Comparison of ENCODE assay signal across 8 cellular contexts in genomic region chr10:24952701-24953349, GRCh38. TPM values are rescaled to one million over a fixed set of nuclear protein-coding genes. Genes with fewer than 3 reads are reported as not detected.
DNase-seq lines count a peak whose midpoint lies in the region; ATAC-seq lines count a peak whose summit lies in the region.

No MANE protein-coding gene starts in this region.

- H3K36me3 Mint-ChIP-seq in activated CD8-positive, alpha-beta T cell treated with anti-CD3 and anti-CD28 coated beads, Interleukin-2, amount 10 ng/mL, durations not matched to agents 7 days and 5 days (ENCODE audit: low read depth) = no peaks in the 10 kb centered on the region
- no peaks in the 10 kb centered on the region for H3K36me3 Mint-ChIP-seq in memory B cell

- no peaks in the 10 kb centered on the region for H3K9me3 Mint-ChIP-seq in activated CD8-positive, alpha-beta T cell treated with anti-CD3 and anti-CD28 coated beads, Interleukin-2, amount 10 ng/mL, durations not matched to agents 7 days and 5 days (ENCODE audit: insufficient read depth)
- peaks cover 2% of the 10 kb centered on the region for H3K9me3 Mint-ChIP-seq in memory B cell

- peaks cover 22% of the 10 kb centered on the region for H3K4me1 Mint-ChIP-seq in activated CD8-positive, alpha-beta T cell treated with anti-CD3 and anti-CD28 coated beads, Interleukin-2, amount 10 ng/mL, durations not matched to agents 7 days and 5 days (ENCODE audit: low read depth)
- H3K4me1 Mint-ChIP-seq in memory B cell = peaks cover 7% of the 10 kb centered on the region

- CTCF ChIA-PET in activated CD8-positive, alpha-beta T cell treated with anti-CD3 and anti-CD28 coated beads, Interleukin-2, amount 10 ng/mL, durations not matched to agents 7 days and 5 days (lab: Charles Lee) = interaction anchor here (1.1 to 1.2 kb wide), 4 partner anchors 11 to 344 kb away, joined by 3 to 5 read pairs (median 3); no protein-coding TSS in a partner anchor

- no peaks in the 10 kb centered on the region for H3K27me3 Mint-ChIP-seq in activated CD8-positive, alpha-beta T cell treated with anti-CD3 and anti-CD28 coated beads, Interleukin-2, amount 10 ng/mL, durations not matched to agents 7 days and 5 days (ENCODE audit: low read depth)
- no peaks in the 10 kb centered on the region for H3K27me3 Mint-ChIP-seq in memory B cell

- ATAC-seq in GM21723 (IDR thresholded peaks at IDR 0.05; ENCODE audit: unreplicated experiment) (peak; percentile 66), memory B cell (ENCODE audit: low read depth) (peak; percentile 85)
- peak; percentile 85 for ATAC-seq in activated CD8-positive, alpha-beta T cell treated with anti-CD3 and anti-CD28 coated beads, Interleukin-2, amount 10 ng/mL, durations not matched to agents 7 days and 5 days

- POLR2A ChIA-PET in activated CD8-positive, alpha-beta T cell treated with anti-CD3 and anti-CD28 coated beads, Interleukin-2, amount 10 ng/mL, durations not matched to agents 7 days and 5 days (lab: Charles Lee) = interaction anchor here (0.6 kb wide), 1 partner anchor 112 kb away, joined by 3 read pairs; no protein-coding TSS in a partner anchor

- DNase-seq in EL (peak; percentile 75), NCI-H1092 treated with DMSO at 0.1 percent for 48 hours (lab: John Stamatoyannopoulos, UW) (peak; percentile 33), memory B cell (ENCODE audit: low spot score in 2 of 2) (peak; percentile 48 to 55), NCI-H187 treated with DMSO at 0.1 percent for 48 hours (lab: John Stamatoyannopoulos, UW) (no peak)
- peak; percentile 51 for DNase-seq in activated CD8-positive, alpha-beta T cell treated with anti-CD3 and anti-CD28 coated beads, Interleukin-2, amount 10 ng/mL, durations not matched to agents 7 days and 5 days
- DNase-seq in effector CD8-positive, alpha-beta T cell (lab: John Stamatoyannopoulos, UW) = peak; percentile 39
- peak; percentile 8 to 20 for DNase-seq in stimulated activated CD8-positive, alpha-beta memory T cell treated with anti-CD3 and anti-CD28 coated beads, Interleukin-15, amount 100 ng/mL, for 48 hours (ENCODE audit: low read depth in 2 of 2)

- H3K4me3 Mint-ChIP-seq in activated CD8-positive, alpha-beta T cell treated with anti-CD3 and anti-CD28 coated beads, Interleukin-2, amount 10 ng/mL, durations not matched to agents 7 days and 5 days = peak overlapping the region; percentile 74
- peak overlapping the region; percentile 77 for H3K4me3 Mint-ChIP-seq in memory B cell

- peak overlapping the region; percentile 83 for H3K27ac Mint-ChIP-seq in activated CD8-positive, alpha-beta T cell treated with anti-CD3 and anti-CD28 coated beads, Interleukin-2, amount 10 ng/mL, durations not matched to agents 7 days and 5 days
- H3K27ac Mint-ChIP-seq in memory B cell = peak overlapping the region; percentile 67

RNA-seq across cellular contexts. Expression of gene PRTFDC1, which starts 0.4 kb away (rescaled TPM):
- total RNA-seq in activated CD8-positive, alpha-beta T cell treated with anti-CD3 and anti-CD28 coated beads, Interleukin-2, amount 10 ng/mL, durations not matched to agents 7 days and 5 days = 1 to 10 TPM; 1.6 to 2.9 TPM
